ENCODE assay signal across 8 cellular contexts in genomic region chr7:89623018-89623672, GRCh38.
A peak's percentile ranks its signal among the peaks of the same experiment; 100 is the strongest.
DNase-seq lines count a peak whose midpoint lies in the region; ATAC-seq and TF ChIP-seq lines count a peak whose summit lies in the region.

No MANE protein-coding gene starts in this region.

- H3K79me2 ChIP-seq in Karpas-422 (ENCODE audit: low read length), result no peaks in the 10 kb centered on the region

- H4K91ac ChIP-seq in neuronal stem cell (ENCODE audit: low read depth, low read length, poor library complexity), result no peak overlapping the region

- H3K9me3 ChIP-seq in Karpas-422 (ENCODE audit: low read length) (no peaks in the 10 kb centered on the region), RWPE2 (ENCODE audit: severe bottlenecking) (no peaks in the 10 kb centered on the region), neuronal stem cell (replicated peaks in 1 of 2; ENCODE audit: control insufficient read depth in 2 of 2, insufficient read depth in 1 of 2, low read depth in 1 of 2, low read length in 2 of 2) (no peaks in the 10 kb centered on the region)

- no peaks in the 10 kb centered on the region for H3K9me2 ChIP-seq in Karpas-422 (replicated peaks; ENCODE audit: insufficient read depth, low read length)

- no peak overlapping the region for H2BK12ac ChIP-seq in neuronal stem cell (ENCODE audit: low read length)

- H3K23ac ChIP-seq in neuronal stem cell (ENCODE audit: low read depth, low read length, poor library complexity), result no peak overlapping the region

- H3K14ac ChIP-seq in neuronal stem cell (ENCODE audit: low read length), result no peak overlapping the region

- DNase-seq in stimulated activated CD4-positive, alpha-beta T cell treated with anti-CD3 and anti-CD28 coated beads, Interleukin-1b, Interleukin-23, amount 100 ng/mL, for 48 hours, result peak; percentile 14
- no peak for DNase-seq in stimulated activated CD4-positive, alpha-beta T cell treated with anti-CD3 and anti-CD28 coated beads, Interleukin-4, amount 100 ng/mL, for 24 hours
- peak; percentile 21 for DNase-seq in HCEC 1CT
- peak; percentile 72 for DNase-seq in Karpas-422
- no peak for DNase-seq in RWPE2 (ENCODE audit: low spot score)
- peak; percentile 4 for DNase-seq in fibroblast of gingiva (ENCODE audit: low read depth)
- DNase-seq in neuronal stem cell (ENCODE audit: low spot score), result peak; percentile 14
- no peak for DNase-seq in DMS79 (lab: John Stamatoyannopoulos, UW)

- no peak overlapping the region for H2AK5ac ChIP-seq in neuronal stem cell (ENCODE audit: low read depth, low read length)

- H2BK120ac ChIP-seq in neuronal stem cell (ENCODE audit: low read depth, low read length), result no peak overlapping the region

- H3K27me3 ChIP-seq in Karpas-422 (ENCODE audit: low read length) (no peaks in the 10 kb centered on the region), RWPE2 (ENCODE audit: insufficient read depth, poor library complexity, severe bottlenecking) (no peaks in the 10 kb centered on the region), neuronal stem cell (ENCODE audit: control insufficient read depth in 3 of 3, insufficient read depth in 3 of 3, low read depth in 1 of 3, low read length in 3 of 3) (no peaks in the 10 kb centered on the region)

- WGBS in neuronal stem cell (ENCODE audit: extremely low coverage in 2 of 2, insufficient read length in 2 of 2, insufficient replicate concordance in 1 of 2), 2 donors, result no CpG with 5 or more reads among the region's 1 CpG

- no peak overlapping the region for H2BK5ac ChIP-seq in neuronal stem cell (ENCODE audit: low read length)

- no peaks in the 10 kb centered on the region for H3K36me3 ChIP-seq in Karpas-422 (ENCODE audit: insufficient read depth, low read length)
- no peaks in the 10 kb centered on the region for H3K36me3 ChIP-seq in RWPE2 (ENCODE audit: low read depth)
- H3K36me3 ChIP-seq in neuronal stem cell (replicated peaks in 1 of 2; ENCODE audit: control insufficient read depth in 2 of 2, insufficient read depth in 2 of 2, low read length in 2 of 2), result no peaks in the 10 kb centered on the region

- H3K27ac ChIP-seq in Karpas-422 (ENCODE audit: low read length) (no peak overlapping the region), RWPE2 (ENCODE audit: poor library complexity, severe bottlenecking) (no peak overlapping the region), neuronal stem cell (replicated peaks; ENCODE audit: low read length) (no peak overlapping the region)

- TF ChIP-seq CTCF in RWPE2 (IDR thresholded peaks at IDR 0.05; ENCODE audit: poor library complexity, severe bottlenecking), result peak; percentile 74

- no peak overlapping the region for H4K8ac ChIP-seq in neuronal stem cell (ENCODE audit: low read depth, low read length)

- no peak overlapping the region for H3K4ac ChIP-seq in neuronal stem cell (ENCODE audit: low read length)

- H3K79me1 ChIP-seq in neuronal stem cell (ENCODE audit: low read depth, low read length), result no peaks in the 10 kb centered on the region

- no peak overlapping the region for H3K4me2 ChIP-seq in Karpas-422 (ENCODE audit: low read depth, low read length, poor library complexity, severe bottlenecking)
- no peak overlapping the region for H3K4me2 ChIP-seq in neuronal stem cell (ENCODE audit: insufficient read depth, low read length, poor library complexity, severe bottlenecking)

- H3K18ac ChIP-seq in neuronal stem cell (ENCODE audit: low read length), result no peak overlapping the region

- H3K4me3 ChIP-seq in Karpas-422 (ENCODE audit: low read length) (no peak overlapping the region), RWPE2 (ENCODE audit: severe bottlenecking) (no peak overlapping the region), neuronal stem cell (ENCODE audit: low read length in 2 of 2) (no peak overlapping the region)

- H4K20me1 ChIP-seq in Karpas-422 (ENCODE audit: insufficient read depth, low read depth, low read length), result no peaks in the 10 kb centered on the region

- ATAC-seq in RWPE2 (ENCODE audit: low read depth), result peak; percentile 67; the same call in 2 of the 3 replicates

- no peak overlapping the region for H2BK15ac ChIP-seq in neuronal stem cell (ENCODE audit: low read length)

- H3K9ac ChIP-seq in Karpas-422 (ENCODE audit: low read length) (no peak overlapping the region), neuronal stem cell (ENCODE audit: low read depth, low read length, poor library complexity) (no peak overlapping the region)

- H2AFZ ChIP-seq in Karpas-422 (ENCODE audit: low read length) (no peak overlapping the region), neuronal stem cell (ENCODE audit: low read length) (no peak overlapping the region)

- H3K4me1 ChIP-seq in Karpas-422 (ENCODE audit: low read length) (no peaks in the 10 kb centered on the region), RWPE2 (ENCODE audit: insufficient read depth, poor library complexity, severe bottlenecking) (no peaks in the 10 kb centered on the region), neuronal stem cell (ENCODE audit: control insufficient read depth in 2 of 2, insufficient read depth in 1 of 2, low read depth in 1 of 2, low read length in 2 of 2) (no peaks in the 10 kb centered on the region)

Comparison
In these comparisons a context has a peak if more than half of its experiments do, and no peak if none do; other contexts are left out.
1. DNase-seq: peak in stimulated activated CD4-positive, alpha-beta T cell treated with anti-CD3 and anti-CD28 coated beads, Interleukin-1b, Interleukin-23, amount 100 ng/mL, for 48 hours (single experiment), HCEC 1CT (single experiment), Karpas-422 (single experiment), fibroblast of gingiva (single experiment) and neuronal stem cell (single experiment); none in stimulated activated CD4-positive, alpha-beta T cell treated with anti-CD3 and anti-CD28 coated beads, Interleukin-4, amount 100 ng/mL, for 24 hours (single experiment), RWPE2 (single experiment) and DMS79 (single experiment).